In the genomic region with DNA sequence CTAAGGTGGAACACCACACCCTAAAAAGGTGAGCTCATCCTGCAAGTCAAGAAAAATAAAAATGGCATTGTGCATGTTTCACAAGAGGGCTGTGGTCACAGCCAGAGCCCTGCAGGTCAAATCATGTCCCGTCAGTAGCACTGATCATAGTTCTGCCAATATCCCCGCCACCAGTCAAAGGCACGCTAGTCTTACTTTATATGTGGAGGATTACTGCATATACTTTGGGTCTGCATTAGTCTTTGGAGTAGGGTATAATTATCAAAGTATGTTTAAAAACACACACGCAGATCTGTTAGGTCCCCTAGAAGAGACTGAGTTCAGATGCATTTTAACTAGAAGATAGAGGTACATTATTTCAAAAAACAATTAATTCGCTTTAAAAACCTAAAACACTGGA, we compare ENCODE assay signal across 9 cellular contexts. TPM values are rescaled to one million over a fixed set of nuclear protein-coding genes. Genes with fewer than 3 reads are reported as not detected.
DNase-seq lines count a peak whose midpoint lies in the region; ATAC-seq and TF ChIP-seq lines count a peak whose summit lies in the region.
"Had no signal": no experiment of that assay in that cellular context is flagged by ENCODE, and none has a peak within 500 bp of the region (broad histone marks: within the 10 kb centered on the region; RNA-seq: fewer than 3 reads in every experiment).

No MANE protein-coding gene starts in this region.

- peaks cover 0 to 22% (median 13%) of the 10 kb centered on the region in 9 donors for H3K4me1 ChIP-seq in heart right ventricle
- H3K4me1 ChIP-seq in iPS-20b (ENCODE audit: insufficient read depth, low read length) = peaks cover 27% of the 10 kb centered on the region
- H3K4me1 ChIP-seq in vagina = peaks cover 17% of the 10 kb centered on the region

- H3K9me3 Mint-ChIP-seq in WTC11 = no peaks in the 10 kb centered on the region
- H3K9me3 Mint-ChIP-seq: dendritic cell treated with granulocyte-macrophage colony-stimulating factor and Interleukin-4, amounts not matched to agents 40 ng/mL and 50 ng/mL, for 4 days had no signal

- TF ChIP-seq CTCF in heart right ventricle (IDR thresholded peaks at IDR 0.05) (no peak), WTC11 (IDR thresholded peaks at IDR 0.05) (no peak), vagina (IDR thresholded peaks at IDR 0.05) (no peak)

- no peaks in the 10 kb centered on the region; the same call in 1 of the 2 replicates for H3K36me3 Mint-ChIP-seq in WTC11

- 51 to 68% methylated on average over 5 of the region's 5 CpGs for WGBS in heart right ventricle, 2 donors

- peaks cover 6% of the 10 kb centered on the region for H3K27me3 Mint-ChIP-seq in WTC11 (ENCODE audit: low read depth)

- no peak for DNase-seq in heart right ventricle
- no peak for DNase-seq in left cardiac atrium
- no peak for DNase-seq in WTC11 (ENCODE audit: low spot score)
- no peak for DNase-seq in vagina (ENCODE audit: extremely low spot score in 2 of 2)
- no peak for DNase-seq in DMS53 treated with DMSO at 0.1 percent for 48 hours (lab: John Stamatoyannopoulos, UW; ENCODE audit: unreplicated experiment)
- DNase-seq in AML-193 (lab: John Stamatoyannopoulos, UW) = no peak
- DNase-seq in T-helper 9 cell = no peak

- no peaks in the 10 kb centered on the region for H3K9me3 ChIP-seq in heart right ventricle
- H3K9me3 ChIP-seq in iPS-20b (ENCODE audit: insufficient read depth, low read depth, low read length) = no peaks in the 10 kb centered on the region
- H3K9me3 ChIP-seq in vagina = no peaks in the 10 kb centered on the region

- peak overlapping the region; percentile 90 for H3K4me3 Mint-ChIP-seq in WTC11
- H3K4me3 Mint-ChIP-seq: dendritic cell treated with granulocyte-macrophage colony-stimulating factor and Interleukin-4, amounts not matched to agents 40 ng/mL and 50 ng/mL, for 4 days had no signal

- peaks cover 25% of the 10 kb centered on the region for H3K4me1 Mint-ChIP-seq in WTC11

- POLR2A ChIA-PET in WTC11 (lab: Charles Lee) = interaction anchor here (1.6 kb wide), 1 partner anchor 299 kb away, joined by 4 read pairs; a partner anchor contains a TSS

- intact Hi-C loops in heart right ventricle (cut with DNase I) = loop anchor here in 9 of 10 donors (5.0 to 10.0 kb wide), 5 partner anchors 103 to 411 kb away; no protein-coding TSS in a partner anchor
- intact Hi-C loops in left cardiac atrium (cut with DNase I) = loop anchor here in 1 of 2 donors (5.0 to 10.0 kb wide), 2 partner anchors 297 to 401 kb away; a partner anchor contains a TSS
- intact Hi-C loops in vagina (cut with DNase I) = loop anchor here (5.0 kb wide), 1 partner anchor 108 kb away; no protein-coding TSS in a partner anchor

- ATAC-seq in heart right ventricle = no peak
- no peak for ATAC-seq in left cardiac atrium
- ATAC-seq in WTC11 = no peak

- H3K4me3 ChIP-seq in heart right ventricle (peak overlapping the region in 9 of 10 donors; percentile 50 to 87 (median 76)), iPS-20b (ENCODE audit: low read length) (peak overlapping the region; percentile 85), vagina (peak overlapping the region; percentile 72 to 93)

- H3K27ac ChIP-seq in heart right ventricle (peak overlapping the region in 9 of 10 donors; percentile 31 to 91 (median 85)), iPS-20b (ENCODE audit: low read length) (peak overlapping the region; percentile 54), vagina (peak overlapping the region; percentile 96)

- H3K27ac Mint-ChIP-seq in WTC11 = peak overlapping the region; percentile 90
- H3K27ac Mint-ChIP-seq: dendritic cell treated with granulocyte-macrophage colony-stimulating factor and Interleukin-4, amounts not matched to agents 40 ng/mL and 50 ng/mL, for 4 days had no signal

- H3K27me3 ChIP-seq in heart right ventricle = peaks cover 0 to 56% (median 21%) of the 10 kb centered on the region in 7 donors
- H3K27me3 ChIP-seq in iPS-20b (ENCODE audit: insufficient read depth, low read length) = peaks cover 18% of the 10 kb centered on the region
- H3K27me3 ChIP-seq in vagina = no peaks in the 10 kb centered on the region

- no peak for TF ChIP-seq POLR2A in vagina (IDR thresholded peaks at IDR 0.05)

- peak overlapping the region; percentile 75; the same call in 1 of the 2 replicates for H3K9ac ChIP-seq in iPS-20b (ENCODE audit: low read depth, low read length)

- CTCF ChIA-PET in WTC11 (lab: Charles Lee) = interaction anchor here (1.0 to 3.0 kb wide), 10 partner anchors 10 to 483 kb away, joined by 3 to 30 read pairs (median 4); no protein-coding TSS in a partner anchor

- H3K36me3 ChIP-seq in heart right ventricle (no peaks in the 10 kb centered on the region), iPS-20b (ENCODE audit: insufficient read depth, low read depth, low read length) (peaks cover 5% of the 10 kb centered on the region; the same call in 1 of the 2 replicates), vagina (no peaks in the 10 kb centered on the region)

TF ChIP-seq in WTC11, 78 proteins besides CTCF, POLR2A, EP300 and RAD21 (continues in another document):
- TF ChIP-seq CREM (CRISPR knock-in tag; IDR thresholded peaks at IDR 0.05) (no peak), ZNF317 (CRISPR knock-in tag; IDR thresholded peaks at IDR 0.05; ENCODE audit: borderline replicate concordance, low read depth) (no peak), JUN (CRISPR knock-in tag; IDR thresholded peaks at IDR 0.05) (no peak)
- TF ChIP-seq, protein P1, sequence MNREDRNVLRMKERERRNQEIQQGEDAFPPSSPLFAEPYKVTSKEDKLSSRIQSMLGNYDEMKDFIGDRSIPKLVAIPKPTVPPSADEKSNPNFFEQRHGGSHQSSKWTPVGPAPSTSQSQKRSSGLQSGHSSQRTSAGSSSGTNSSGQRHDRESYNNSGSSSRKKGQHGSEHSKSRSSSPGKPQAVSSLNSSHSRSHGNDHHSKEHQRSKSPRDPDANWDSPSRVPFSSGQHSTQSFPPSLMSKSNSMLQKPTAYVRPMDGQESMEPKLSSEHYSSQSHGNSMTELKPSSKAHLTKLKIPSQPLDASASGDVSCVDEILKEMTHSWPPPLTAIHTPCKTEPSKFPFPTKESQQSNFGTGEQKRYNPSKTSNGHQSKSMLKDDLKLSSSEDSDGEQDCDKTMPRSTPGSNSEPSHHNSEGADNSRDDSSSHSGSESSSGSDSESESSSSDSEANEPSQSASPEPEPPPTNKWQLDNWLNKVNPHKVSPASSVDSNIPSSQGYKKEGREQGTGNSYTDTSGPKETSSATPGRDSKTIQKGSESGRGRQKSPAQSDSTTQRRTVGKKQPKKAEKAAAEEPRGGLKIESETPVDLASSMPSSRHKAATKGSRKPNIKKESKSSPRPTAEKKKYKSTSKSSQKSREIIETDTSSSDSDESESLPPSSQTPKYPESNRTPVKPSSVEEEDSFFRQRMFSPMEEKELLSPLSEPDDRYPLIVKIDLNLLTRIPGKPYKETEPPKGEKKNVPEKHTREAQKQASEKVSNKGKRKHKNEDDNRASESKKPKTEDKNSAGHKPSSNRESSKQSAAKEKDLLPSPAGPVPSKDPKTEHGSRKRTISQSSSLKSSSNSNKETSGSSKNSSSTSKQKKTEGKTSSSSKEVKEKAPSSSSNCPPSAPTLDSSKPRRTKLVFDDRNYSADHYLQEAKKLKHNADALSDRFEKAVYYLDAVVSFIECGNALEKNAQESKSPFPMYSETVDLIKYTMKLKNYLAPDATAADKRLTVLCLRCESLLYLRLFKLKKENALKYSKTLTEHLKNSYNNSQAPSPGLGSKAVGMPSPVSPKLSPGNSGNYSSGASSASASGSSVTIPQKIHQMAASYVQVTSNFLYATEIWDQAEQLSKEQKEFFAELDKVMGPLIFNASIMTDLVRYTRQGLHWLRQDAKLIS (CRISPR knock-in tag; IDR thresholded peaks at IDR 0.05; ENCODE audit: borderline replicate concordance) = no peak
- TF ChIP-seq, protein P2, sequence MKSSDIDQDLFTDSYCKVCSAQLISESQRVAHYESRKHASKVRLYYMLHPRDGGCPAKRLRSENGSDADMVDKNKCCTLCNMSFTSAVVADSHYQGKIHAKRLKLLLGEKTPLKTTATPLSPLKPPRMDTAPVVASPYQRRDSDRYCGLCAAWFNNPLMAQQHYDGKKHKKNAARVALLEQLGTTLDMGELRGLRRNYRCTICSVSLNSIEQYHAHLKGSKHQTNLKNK (CRISPR knock-in tag; IDR thresholded peaks at IDR 0.05) = no peak
- TF ChIP-seq, protein P3, sequence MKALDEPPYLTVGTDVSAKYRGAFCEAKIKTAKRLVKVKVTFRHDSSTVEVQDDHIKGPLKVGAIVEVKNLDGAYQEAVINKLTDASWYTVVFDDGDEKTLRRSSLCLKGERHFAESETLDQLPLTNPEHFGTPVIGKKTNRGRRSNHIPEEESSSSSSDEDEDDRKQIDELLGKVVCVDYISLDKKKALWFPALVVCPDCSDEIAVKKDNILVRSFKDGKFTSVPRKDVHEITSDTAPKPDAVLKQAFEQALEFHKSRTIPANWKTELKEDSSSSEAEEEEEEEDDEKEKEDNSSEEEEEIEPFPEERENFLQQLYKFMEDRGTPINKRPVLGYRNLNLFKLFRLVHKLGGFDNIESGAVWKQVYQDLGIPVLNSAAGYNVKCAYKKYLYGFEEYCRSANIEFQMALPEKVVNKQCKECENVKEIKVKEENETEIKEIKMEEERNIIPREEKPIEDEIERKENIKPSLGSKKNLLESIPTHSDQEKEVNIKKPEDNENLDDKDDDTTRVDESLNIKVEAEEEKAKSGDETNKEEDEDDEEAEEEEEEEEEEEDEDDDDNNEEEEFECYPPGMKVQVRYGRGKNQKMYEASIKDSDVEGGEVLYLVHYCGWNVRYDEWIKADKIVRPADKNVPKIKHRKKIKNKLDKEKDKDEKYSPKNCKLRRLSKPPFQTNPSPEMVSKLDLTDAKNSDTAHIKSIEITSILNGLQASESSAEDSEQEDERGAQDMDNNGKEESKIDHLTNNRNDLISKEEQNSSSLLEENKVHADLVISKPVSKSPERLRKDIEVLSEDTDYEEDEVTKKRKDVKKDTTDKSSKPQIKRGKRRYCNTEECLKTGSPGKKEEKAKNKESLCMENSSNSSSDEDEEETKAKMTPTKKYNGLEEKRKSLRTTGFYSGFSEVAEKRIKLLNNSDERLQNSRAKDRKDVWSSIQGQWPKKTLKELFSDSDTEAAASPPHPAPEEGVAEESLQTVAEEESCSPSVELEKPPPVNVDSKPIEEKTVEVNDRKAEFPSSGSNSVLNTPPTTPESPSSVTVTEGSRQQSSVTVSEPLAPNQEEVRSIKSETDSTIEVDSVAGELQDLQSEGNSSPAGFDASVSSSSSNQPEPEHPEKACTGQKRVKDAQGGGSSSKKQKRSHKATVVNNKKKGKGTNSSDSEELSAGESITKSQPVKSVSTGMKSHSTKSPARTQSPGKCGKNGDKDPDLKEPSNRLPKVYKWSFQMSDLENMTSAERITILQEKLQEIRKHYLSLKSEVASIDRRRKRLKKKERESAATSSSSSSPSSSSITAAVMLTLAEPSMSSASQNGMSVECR (CRISPR knock-in tag; IDR thresholded peaks at IDR 0.05; ENCODE audit: borderline replicate concordance) = no peak

RNA-seq across cellular contexts. Expression of a gene that starts 1.8 kb away (rescaled TPM):
- total RNA-seq in heart right ventricle (10 to 100 TPM; 42.3 to 70.1 (median 56.7) TPM), left cardiac atrium (10 to 100 TPM; 36.7 to 45.6 TPM), WTC11 (2021) (23.9 to 26.9 TPM (median 24.6 TPM) in 3 replicates), vagina (279 TPM)
- 10 to 100 TPM; 29.3 to 30.4 TPM for polyA plus RNA-seq in heart right ventricle

RNA-seq across cellular contexts. Expression of a gene that starts 56.3 kb away (rescaled TPM):
- 10 to 100 TPM in 2 of 10 donors, 1 to 10 TPM in 8; 1.1 to 11.1 (median 4.6) TPM for total RNA-seq in heart right ventricle
- under 1 TPM; 0.33 to 0.73 TPM for polyA plus RNA-seq in heart right ventricle
- 1 to 10 TPM; 1.4 to 2.7 TPM for total RNA-seq in left cardiac atrium
- total RNA-seq in WTC11 (2021) = 20.0 to 20.5 TPM (median 20.1 TPM) in 3 replicates
- total RNA-seq in vagina = 2.2 TPM
